ENCODE assay signal across 28 cellular contexts in genomic region chr3:32856901-32857507, GRCh38. TPM values are rescaled to one million over a fixed set of nuclear protein-coding genes. Genes with fewer than 3 reads are reported as not detected.
DNase-seq lines count a peak whose midpoint lies in the region; ATAC-seq, FAIRE-seq and TF ChIP-seq lines count a peak whose summit lies in the region.
"Had no signal": no experiment of that assay in that cellular context is flagged by ENCODE, and none has a peak within 500 bp of the region (broad histone marks: within the 10 kb centered on the region; RNA-seq: fewer than 3 reads in every experiment).

No MANE protein-coding gene starts in this region.

- H3K27me3 ChIP-seq in cardiac muscle cell (no peaks in the 10 kb centered on the region), heart right ventricle (no peaks in the 10 kb centered on the region), astrocyte (ENCODE audit: insufficient read depth, low read length) (peaks cover 2% of the 10 kb centered on the region)
- H3K27me3 ChIP-seq: BLaER1 treated with 17β-estradiol and CSF1 and Interleukin-3, amounts not matched to agents 10 nM and 100 nM had no signal

- no peaks in the 10 kb centered on the region for H3K36me3 Mint-ChIP-seq in astrocyte (ENCODE audit: low read depth, unreplicated experiment)
- H3K36me3 Mint-ChIP-seq: CD8-positive, alpha-beta T cell had no signal

- H3K36me3 ChIP-seq in cardiac muscle cell (no peaks in the 10 kb centered on the region), heart right ventricle (no peaks in the 10 kb centered on the region), astrocyte (ENCODE audit: insufficient read depth, low read length) (no peaks in the 10 kb centered on the region), mesodermal cell (ENCODE audit: control insufficient read depth, insufficient read depth, low read length) (peaks cover 37% of the 10 kb centered on the region)
- H3K36me3 ChIP-seq: BLaER1 treated with 17β-estradiol and CSF1 and Interleukin-3, amounts not matched to agents 10 nM and 100 nM had no signal

- no peaks in the 10 kb centered on the region for H4K20me1 ChIP-seq in astrocyte (ENCODE audit: insufficient read depth, low read length)
- H4K20me1 ChIP-seq: BLaER1 treated with 17β-estradiol and CSF1 and Interleukin-3, amounts not matched to agents 10 nM and 100 nM had no signal

- no peak for FAIRE-seq in astrocyte (lab: Jason Lieb, UNC)
- FAIRE-seq: GM18507, GM19239, H54 had no signal

- DNase-seq in cardiac muscle cell (ENCODE audit: low read depth in 1 of 2, low spot score in 1 of 2), result no peak
- no peak for DNase-seq in heart right ventricle
- DNase-seq in astrocyte (ENCODE audit: low read depth), result no peak
- DNase-seq in NCI-H2196 (lab: John Stamatoyannopoulos, UW; ENCODE audit: unreplicated experiment), result no peak
- no peak for DNase-seq in NCI-H82 (lab: John Stamatoyannopoulos, UW)
- DNase-seq: Calu3; CD8-positive, alpha-beta T cell; DMS153; GDM1; IMR-90; NCI-H1105 treated with DMSO at 0.1 percent for 48 hours; NCI-H2029 treated with DMSO at 0.1 percent for 48 hours; NCI-H2171 treated with DMSO at 0.1 percent for 48 hours; NCI-H446; NCI-H526; Right ventricle myocardium superior had no signal

- H3K27me3 Mint-ChIP-seq in astrocyte (ENCODE audit: low read depth, unreplicated experiment), result no peaks in the 10 kb centered on the region

- ATAC-seq in heart right ventricle (no peak), HG03457 (IDR thresholded peaks at IDR 0.05; ENCODE audit: unreplicated experiment) (no peak), HG03342 (IDR thresholded peaks at IDR 0.05; ENCODE audit: unreplicated experiment) (no peak)
- ATAC-seq: CD8-positive, alpha-beta T cell had no signal

- TF ChIP-seq CTCF in cardiac muscle cell (IDR thresholded peaks at IDR 0.05; ENCODE audit: low read depth, low read length) (no peak), heart right ventricle (IDR thresholded peaks at IDR 0.05) (no peak), astrocyte (IDR thresholded peaks at IDR 0.05; ENCODE audit: insufficient read depth, low read depth, low read length) (no peak)

- 71 to 74% methylated on average over 6 of the region's 6 CpGs for WGBS in heart right ventricle, 2 donors
- 68 to 78% methylated on average over 3 to 4 of the region's 6 CpGs for WGBS in mesodermal cell (ENCODE audit: insufficient coverage in 2 of 2), 2 experiments

- no peak overlapping the region for H3K4me2 ChIP-seq in astrocyte (ENCODE audit: low read length)
- H3K4me2 ChIP-seq: BLaER1 treated with 17β-estradiol and CSF1 and Interleukin-3, amounts not matched to agents 10 nM and 100 nM; KMS-11 had no signal

- no peak overlapping the region for H2AFZ ChIP-seq in astrocyte (ENCODE audit: low read depth, low read length)

- H3K4me3 Mint-ChIP-seq in astrocyte (ENCODE audit: unreplicated experiment), result peak overlapping the region; percentile 31
- H3K4me3 Mint-ChIP-seq: CD8-positive, alpha-beta T cell had no signal

- H3K4me1 Mint-ChIP-seq in astrocyte (ENCODE audit: low read depth, unreplicated experiment), result peaks cover 27% of the 10 kb centered on the region

- H3K4me3 ChIP-seq in cardiac muscle cell, result no peak overlapping the region
- no peak overlapping the region for H3K4me3 ChIP-seq in heart right ventricle
- no peak overlapping the region for H3K4me3 ChIP-seq in astrocyte (ENCODE audit: insufficient read depth, low read depth, low read length)
- H3K4me3 ChIP-seq in mesodermal cell (ENCODE audit: extremely low read depth, insufficient read depth, low read length, poor library complexity, severe bottlenecking), result no peak overlapping the region
- H3K4me3 ChIP-seq: BLaER1 treated with 17β-estradiol and CSF1 and Interleukin-3, amounts not matched to agents 10 nM and 100 nM had no signal

- H3K9me3 ChIP-seq in cardiac muscle cell (ENCODE audit: low read depth) (no peaks in the 10 kb centered on the region), heart right ventricle (no peaks in the 10 kb centered on the region), astrocyte (ENCODE audit: insufficient read depth, low read depth, low read length) (no peaks in the 10 kb centered on the region), mesodermal cell (ENCODE audit: control insufficient read depth, low read length) (no peaks in the 10 kb centered on the region)
- H3K9me3 ChIP-seq: BLaER1 treated with 17β-estradiol and CSF1 and Interleukin-3, amounts not matched to agents 10 nM and 100 nM had no signal

- H3K9me3 Mint-ChIP-seq in astrocyte (ENCODE audit: unreplicated experiment), result no peaks in the 10 kb centered on the region
- H3K9me3 Mint-ChIP-seq: CD8-positive, alpha-beta T cell had no signal

- no peaks in the 10 kb centered on the region for H3K79me2 ChIP-seq in astrocyte (ENCODE audit: insufficient read depth, low read length)

- H3K27ac Mint-ChIP-seq in astrocyte (ENCODE audit: unreplicated experiment), result peak overlapping the region; percentile 20
- H3K27ac Mint-ChIP-seq: CD8-positive, alpha-beta T cell had no signal

- no peak overlapping the region for H3K9ac ChIP-seq in astrocyte (ENCODE audit: low read length)
- H3K9ac ChIP-seq: BLaER1 treated with 17β-estradiol and CSF1 and Interleukin-3, amounts not matched to agents 10 nM and 100 nM; KMS-11 had no signal

- H3K27ac ChIP-seq in cardiac muscle cell (peak overlapping the region; percentile 80), heart right ventricle (no peak overlapping the region), astrocyte (ENCODE audit: low read depth, low read length) (no peak overlapping the region), mesodermal cell (ENCODE audit: low read depth, low read length, severe bottlenecking) (peak overlapping the region; percentile 2)
- H3K27ac ChIP-seq: 22Rv1; BLaER1 treated with 17β-estradiol and CSF1 and Interleukin-3, amounts not matched to agents 10 nM and 100 nM; HL-60; KMS-11 had no signal

- H3K4me1 ChIP-seq in cardiac muscle cell (ENCODE audit: low read depth), result peaks cover 37% of the 10 kb centered on the region
- no peaks in the 10 kb centered on the region for H3K4me1 ChIP-seq in heart right ventricle
- no peaks in the 10 kb centered on the region for H3K4me1 ChIP-seq in astrocyte (ENCODE audit: insufficient read depth, low read length)
- H3K4me1 ChIP-seq in mesodermal cell (ENCODE audit: control insufficient read depth, insufficient read depth, low read length, poor library complexity, severe bottlenecking), result peaks cover 50% of the 10 kb centered on the region

- intact Hi-C loops in heart right ventricle (cut with DNase I), result no loop called here

RNA-seq across cellular contexts. Expression of gene TRIM71, which starts 39.2 kb away (rescaled TPM):
- total RNA-seq in cardiac muscle cell (13.9 and 21.8 TPM in 2 replicates), heart right ventricle (under 1 TPM in 1 of 10 donors, not detected in 9; 0.07 TPM), astrocyte (10.9 and 17.2 TPM in 2 replicates)
- polyA plus RNA-seq in cardiac muscle cell (3.3 and 6.8 TPM in 2 replicates), heart right ventricle (not detected)
- polyA plus RNA-seq in mesodermal cell (2013, experiment 1 of 2), result 20.3 TPM
- 18.1 TPM for polyA plus RNA-seq in mesodermal cell (2013, experiment 2 of 2)
- total RNA-seq: Calu3; CD8-positive, alpha-beta T cell; HT1080; IMR-90; Right ventricle myocardium superior; RPMI7951 had no signal
- polyA plus RNA-seq: IMR-90 had no signal

Comparison
In these comparisons a context has a peak if more than half of its experiments do, and no peak if none do; other contexts are left out.
1. H3K27ac ChIP-seq: peak in cardiac muscle cell (single experiment) and mesodermal cell (single experiment); none in heart right ventricle (0 of 10) and astrocyte (single experiment).
2. RNA of gene TRIM71, which starts 39.2 kb away (total RNA-seq): 13.9 to 21.8 TPM in cardiac muscle cell and 10.9 to 17.2 TPM in astrocyte; 0.07 TPM in heart right ventricle; every median in the first group is over 10 times any median in the second.